2 cellular contexts compared by ENCODE assay signal in the genomic region with DNA sequence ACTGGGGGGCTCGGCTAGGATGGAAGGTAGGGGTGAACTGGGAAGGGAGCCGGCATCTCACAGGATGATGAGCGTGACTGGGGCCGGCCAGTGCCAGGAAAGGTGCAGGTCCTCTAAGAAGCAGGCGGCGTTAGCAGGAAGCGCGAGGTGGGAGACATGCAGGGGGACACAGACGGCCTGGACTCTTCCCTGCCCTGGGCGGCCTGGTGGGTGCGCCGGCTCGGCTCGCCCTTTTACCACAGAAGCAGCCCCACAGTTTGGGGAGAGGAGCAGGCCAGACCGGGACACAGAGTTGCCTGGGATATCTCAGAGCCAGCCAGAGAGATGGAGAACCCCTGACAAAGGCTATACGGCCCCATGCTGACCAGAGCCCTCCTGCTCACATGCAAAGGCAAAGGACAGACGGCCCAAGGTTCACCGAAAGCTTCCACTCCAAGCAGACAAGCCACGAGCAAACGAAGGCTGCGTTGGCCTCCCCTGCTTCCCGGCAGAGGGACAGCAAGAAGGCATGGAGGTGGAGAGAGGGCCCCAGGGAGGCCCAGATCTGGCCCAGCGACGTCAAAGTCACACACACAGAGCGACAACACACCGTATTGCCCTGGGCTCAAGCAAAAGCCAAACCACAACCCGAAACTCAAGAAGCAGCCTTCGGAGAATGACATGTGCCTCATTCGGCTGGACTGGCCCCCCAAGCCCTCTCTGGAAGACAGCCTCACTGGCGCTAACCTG.
TF ChIP-seq lines count a peak whose summit lies in the region.

No MANE protein-coding gene starts in this region.

TF ChIP-seq in IMR-90, 13 proteins besides CTCF, POLR2A, EP300 and RAD21:
- TF ChIP-seq CHD1 (IDR thresholded peaks at IDR 0.05; ENCODE audit: low read depth, low read length) (no peak), ELK1 (IDR thresholded peaks at IDR 0.05; ENCODE audit: borderline replicate concordance, low read depth, low read length) (no peak), MXI1 (IDR thresholded peaks at IDR 0.05; ENCODE audit: borderline replicate concordance, low read depth, low read length) (no peak), SMC3 (IDR thresholded peaks at IDR 0.05; ENCODE audit: low read depth, low read length) (no peak)

TF ChIP-seq in H1, 55 proteins besides CTCF, POLR2A, EP300 and RAD21:
- no peak for TF ChIP-seq TAF1 (IDR thresholded peaks at IDR 0.05; ENCODE audit: low read depth, low read length)
- TF ChIP-seq SAP30 (IDR thresholded peaks at IDR 0.05; ENCODE audit: insufficient read depth, insufficient replicate concordance, low read length): no peak
- TF ChIP-seq SRF (IDR thresholded peaks at IDR 0.05; ENCODE audit: low read depth, low read length): no peak
- TF ChIP-seq CHD7 (IDR thresholded peaks at IDR 0.05; ENCODE audit: insufficient replicate concordance, low read length): no peak
- no peak for TF ChIP-seq CEBPB (IDR thresholded peaks at IDR 0.05; ENCODE audit: low read depth, low read length)
- no peak for TF ChIP-seq FOSL1 (IDR thresholded peaks at IDR 0.05; ENCODE audit: insufficient read depth, low read depth, low read length)
- no peak for TF ChIP-seq TBP (IDR thresholded peaks at IDR 0.05; ENCODE audit: low read depth, low read length)
